8 cellular contexts compared by ENCODE assay signal in genomic region chr4:2262145-2262943, GRCh38. TPM values are rescaled to one million over a fixed set of nuclear protein-coding genes. Genes with fewer than 3 reads are reported as not detected.
A peak's percentile ranks its signal among the peaks of the same experiment; 100 is the strongest.
DNase-seq lines count a peak whose midpoint lies in the region; ATAC-seq lines count a peak whose summit lies in the region.

No MANE protein-coding gene starts in this region.

- peak overlapping the region; percentile 67 to 86 for H3K27ac Mint-ChIP-seq in effector memory CD8-positive, alpha-beta T cell

- peak overlapping the region; percentile 62 to 72 for H3K4me3 Mint-ChIP-seq in effector memory CD8-positive, alpha-beta T cell

- peak; percentile 83 for ATAC-seq in GM21367 (IDR thresholded peaks at IDR 0.05; ENCODE audit: unreplicated experiment)
- peak; percentile 84 for ATAC-seq in effector memory CD8-positive, alpha-beta T cell (replicated peaks)

- H3K9me3 Mint-ChIP-seq in effector memory CD8-positive, alpha-beta T cell, result no peaks in the 10 kb centered on the region

- peaks cover 0 to 5% of the 10 kb centered on the region in 2 donors for H3K4me1 Mint-ChIP-seq in effector memory CD8-positive, alpha-beta T cell (ENCODE audit: low read depth in 2 of 2)

- DNase-seq in COR-L47 (lab: John Stamatoyannopoulos, UW) (peak; percentile 99), HT1080 (ENCODE audit: low read depth) (peak; percentile 100), NOMO-1 (lab: John Stamatoyannopoulos, UW; ENCODE audit: unreplicated experiment in 2 of 2) (peak; percentile 99), medulla oblongata (ENCODE audit: extremely low spot score) (peak; percentile 99)
- DNase-seq in activated CD8-positive, alpha-beta memory T cell treated with anti-CD3 and anti-CD28 coated beads for 48 hours (ENCODE audit: low read depth in 2 of 3, low spot score in 2 of 3), result peak; percentile 89 to 95 (median 93)
- peak; percentile 95 to 96 (median 96) for DNase-seq in effector memory CD8-positive, alpha-beta T cell
- peak; percentile 92 to 97 (median 95) for DNase-seq in stimulated activated CD4-positive, alpha-beta T cell treated with anti-CD3 and anti-CD28 coated beads, TNF-alpha, amount 100 ng/mL, for 48 hours (ENCODE audit: low read depth in 3 of 3)

- H3K27me3 Mint-ChIP-seq in effector memory CD8-positive, alpha-beta T cell, result no peaks in the 10 kb centered on the region

- peaks cover 62% of the 10 kb centered on the region for H3K36me3 Mint-ChIP-seq in effector memory CD8-positive, alpha-beta T cell (ENCODE audit: insufficient read depth)

RNA-seq across cellular contexts. Expression of gene MXD4, which starts 0.4 kb away (rescaled TPM):
- total RNA-seq in HT1080 (2014; rRNA removed; shearing (Covaris generic)), result 12.1 and 17.3 TPM in 2 replicates
- 13.0 TPM in 2 replicates for polyA plus RNA-seq in HT1080 (2015; cell fraction: cytosol; rRNA removed)
- 15.8 and 17.4 TPM in 2 replicates for polyA plus RNA-seq in HT1080 (2015; cell fraction: nucleus; rRNA removed)

RNA-seq across cellular contexts. Expression of gene HAUS3, which starts 20.4 kb away (rescaled TPM):
- 16.6 and 16.7 TPM in 2 replicates for total RNA-seq in HT1080 (2014; rRNA removed; shearing (Covaris generic))
- polyA plus RNA-seq in HT1080 (2015; cell fraction: cytosol; rRNA removed), result 12.1 and 14.0 TPM in 2 replicates
- polyA plus RNA-seq in HT1080 (2015; cell fraction: nucleus; rRNA removed), result 25.3 and 31.8 TPM in 2 replicates

RNA-seq across cellular contexts. Expression of gene POLN, which starts 20.4 kb away (rescaled TPM):
- total RNA-seq in HT1080 (2014; rRNA removed; shearing (Covaris generic)), result 1.7 and 2.9 TPM in 2 replicates
- polyA plus RNA-seq in HT1080 (2015; cell fraction: cytosol; rRNA removed), result 0.16 and 0.51 TPM in 2 replicates
- 0.23 and 1.9 TPM in 2 replicates for polyA plus RNA-seq in HT1080 (2015; cell fraction: nucleus; rRNA removed)

Comparison
In these comparisons a context has a peak if more than half of its experiments do, and no peak if none do; other contexts are left out.
1. Peak in every context shown above with its lines: DNase-seq and ATAC-seq.